8 cellular contexts compared by ENCODE assay signal in the genomic region with DNA sequence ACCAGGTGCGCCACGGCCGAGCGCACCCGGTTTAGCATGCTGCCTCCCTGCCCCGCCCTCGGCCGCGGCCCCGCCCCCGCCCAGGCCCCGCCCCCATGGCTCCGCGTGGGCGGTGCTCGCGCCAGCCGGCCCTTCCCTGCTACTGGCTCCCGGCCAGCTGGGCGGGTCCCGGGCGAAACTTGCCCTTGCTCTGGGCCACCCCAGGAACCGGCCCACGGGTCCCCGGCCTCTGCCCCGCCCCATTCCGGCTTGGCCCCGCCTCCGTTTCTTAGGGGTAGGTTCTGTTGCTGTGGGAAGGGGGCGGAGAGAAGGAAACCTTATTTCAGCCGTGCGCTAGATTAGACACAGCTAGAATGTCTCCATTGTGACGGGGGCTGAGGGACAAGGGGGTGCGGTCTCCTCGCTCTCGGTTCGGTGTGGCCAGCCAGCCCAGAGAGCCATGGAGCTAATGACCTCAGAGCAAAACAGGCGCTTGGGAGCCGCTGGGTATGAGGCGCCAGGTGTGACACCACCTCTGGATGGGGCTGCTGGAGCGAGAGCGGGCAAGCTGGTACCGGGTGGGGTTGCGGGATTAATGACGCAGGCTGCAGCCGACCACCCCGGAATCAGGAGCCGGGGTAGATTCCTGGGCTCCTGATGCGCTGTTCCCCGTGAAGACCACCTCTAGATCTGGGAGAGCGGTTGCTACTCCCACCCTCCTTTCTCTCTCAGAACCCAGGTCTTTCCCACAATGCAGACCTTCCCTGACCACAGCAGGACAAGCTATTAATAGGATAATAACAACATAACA. TPM values are rescaled to one million over a fixed set of nuclear protein-coding genes. Genes with fewer than 3 reads are reported as not detected.
DNase-seq lines count a peak whose midpoint lies in the region; ATAC-seq lines count a peak whose summit lies in the region.

A gene with protein sequence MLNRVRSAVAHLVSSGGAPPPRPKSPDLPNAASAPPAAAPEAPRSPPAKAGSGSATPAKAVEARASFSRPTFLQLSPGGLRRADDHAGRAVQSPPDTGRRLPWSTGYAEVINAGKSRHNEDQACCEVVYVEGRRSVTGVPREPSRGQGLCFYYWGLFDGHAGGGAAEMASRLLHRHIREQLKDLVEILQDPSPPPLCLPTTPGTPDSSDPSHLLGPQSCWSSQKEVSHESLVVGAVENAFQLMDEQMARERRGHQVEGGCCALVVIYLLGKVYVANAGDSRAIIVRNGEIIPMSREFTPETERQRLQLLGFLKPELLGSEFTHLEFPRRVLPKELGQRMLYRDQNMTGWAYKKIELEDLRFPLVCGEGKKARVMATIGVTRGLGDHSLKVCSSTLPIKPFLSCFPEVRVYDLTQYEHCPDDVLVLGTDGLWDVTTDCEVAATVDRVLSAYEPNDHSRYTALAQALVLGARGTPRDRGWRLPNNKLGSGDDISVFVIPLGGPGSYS (minus strand): TSS at position 69 of the 790 bp plus-strand sequence. CDS start 31 bp downstream, at position 38.

- no peaks in the 10 kb centered on the region for H3K9me3 ChIP-seq in esophagus (ENCODE audit: control insufficient read depth in 2 of 2, insufficient read depth in 1 of 2, low read depth in 1 of 2, low read length in 1 of 2)
- H3K9me3 ChIP-seq in mucosa of rectum (ENCODE audit: control insufficient read depth in 2 of 2, low read length in 2 of 2) = no peaks in the 10 kb centered on the region

- H3K27me3 ChIP-seq in esophagus (ENCODE audit: control insufficient read depth in 1 of 2, insufficient read depth in 2 of 2, low read length in 2 of 2) (no peaks in the 10 kb centered on the region), mucosa of rectum (ENCODE audit: control insufficient read depth in 2 of 2, insufficient read depth in 2 of 2, low read length in 2 of 2) (peaks cover 3 to 5% of the 10 kb centered on the region in 2 donors)

- H3K27ac ChIP-seq in esophagus (ENCODE audit: low read depth in 2 of 2, low read length in 1 of 2) = peak within 1 kb of the TSS; percentile 73 to 79
- peak within 1 kb of the TSS; percentile 30 to 53 for H3K27ac ChIP-seq in mucosa of rectum (ENCODE audit: low read depth in 2 of 2, low read length in 2 of 2)

- peak within 1 kb of the TSS; percentile 50 to 75 for H3K9ac ChIP-seq in mucosa of rectum (ENCODE audit: low read depth in 1 of 2, low read length in 2 of 2)

- H3K4me3 ChIP-seq in esophagus (ENCODE audit: low read depth in 1 of 2, low read length in 2 of 2) (peak within 1 kb of the TSS; percentile 53 to 65), mucosa of rectum (ENCODE audit: low read length in 2 of 2) (peak within 1 kb of the TSS; percentile 73 to 80)

- WGBS in esophagus, 2 donors = 0 to 1% methylated on average over 47 to 51 of the region's 51 CpGs

- no peaks in the 10 kb centered on the region for H3K36me3 ChIP-seq in esophagus (ENCODE audit: control insufficient read depth in 2 of 2, insufficient read depth in 2 of 2, low read length in 1 of 2)
- H3K36me3 ChIP-seq in mucosa of rectum (ENCODE audit: control insufficient read depth in 2 of 2, insufficient read depth in 2 of 2, low read length in 2 of 2) = no peaks in the 10 kb centered on the region

- peak; percentile 71 for ATAC-seq in GM21390 (IDR thresholded peaks at IDR 0.05; ENCODE audit: unreplicated experiment)

- no peaks in the 10 kb centered on the region for H3K4me1 ChIP-seq in esophagus (ENCODE audit: control insufficient read depth in 2 of 2, insufficient read depth in 2 of 2, low read length in 1 of 2)
- peaks cover 21 to 25% of the 10 kb centered on the region in 2 donors for H3K4me1 ChIP-seq in mucosa of rectum (ENCODE audit: control insufficient read depth in 2 of 2, insufficient read depth in 2 of 2, low read length in 2 of 2)

- DNase-seq in D341Med (ENCODE audit: low spot score) (peak; percentile 93), HT-29 (ENCODE audit: low spot score) (peak; percentile 94), OCI-M1 (lab: John Stamatoyannopoulos, UW) (peak; percentile 99), activated T-cell treated with anti-CD3 and anti-CD28 coated beads for 4 hours (peak; percentile 97)
- DNase-seq in stimulated activated CD8-positive, alpha-beta memory T cell treated with anti-CD3 and anti-CD28 coated beads, Interleukin-4, amount 100 ng/mL, for 1 hour (ENCODE audit: low read depth in 2 of 2, low spot score in 1 of 2) = peak; percentile 91 to 93

RNA-seq across cellular contexts. Expression of the gene that starts here (rescaled TPM):
- 0.56 and 2.1 TPM in 2 replicates for total RNA-seq in HT-29 (2014; rRNA removed; shearing (Covaris generic))
- 1 to 10 TPM; 2.8 to 3.5 TPM for polyA plus RNA-seq in esophagus

Comparison
In these comparisons a context has a peak if more than half of its experiments do, and no peak if none do; other contexts are left out.
1. Peak in every context shown above with its lines: DNase-seq, ATAC-seq, H3K4me3 ChIP-seq and H3K27ac ChIP-seq.